ENCODE assay signal across 9 cellular contexts in genomic region chr12:6950401-6950801, GRCh38. TPM values are rescaled to one million over a fixed set of nuclear protein-coding genes. Genes with fewer than 3 reads are reported as not detected.
DNase-seq lines count a peak whose midpoint lies in the region; ATAC-seq and TF ChIP-seq lines count a peak whose summit lies in the region.
"Had no signal": no experiment of that assay in that cellular context is flagged by ENCODE, and none has a peak within 500 bp of the region (broad histone marks: within the 10 kb centered on the region; RNA-seq: fewer than 3 reads in every experiment).

No MANE protein-coding gene starts in this region.

- intact Hi-C loops in Right ventricle myocardium inferior (cut with DNase I): no loop called here
- intact Hi-C loops in right cardiac atrium (cut with DNase I): loop anchor here in 1 of 4 donors (10.0 kb wide), 1 partner anchor 154 kb away; the partner anchor contains the start of gene C1RL

- H3K4me2 ChIP-seq in fibroblast of lung (ENCODE audit: extremely low read depth, insufficient read depth, low read length): no peak overlapping the region

- H3K79me2 ChIP-seq in fibroblast of lung (ENCODE audit: control insufficient read depth, insufficient read depth, low read length): no peaks in the 10 kb centered on the region

- no peaks in the 10 kb centered on the region for H3K4me1 ChIP-seq in right cardiac atrium (ENCODE audit: control insufficient read depth, insufficient read depth, low read length)
- peaks cover 2% of the 10 kb centered on the region for H3K4me1 ChIP-seq in fibroblast of lung (ENCODE audit: control insufficient read depth, extremely low read depth, insufficient read depth, low read length)

- peaks cover 4% of the 10 kb centered on the region for H3K36me3 Mint-ChIP-seq in type B pancreatic cell

- TF ChIP-seq CTCF in VCaP (conservative IDR thresholded peaks at IDR 0.05): peak; percentile 21
- peak; percentile 3 to 18 for TF ChIP-seq CTCF in fibroblast of lung (conservative IDR thresholded peaks at IDR 0.05 in 1 of 2, IDR thresholded peaks at IDR 0.05 in 1 of 2; ENCODE audit: low read depth in 1 of 2, low read length in 2 of 2)
- peak; percentile 61 for TF ChIP-seq CTCF in type B pancreatic cell (conservative IDR thresholded peaks at IDR 0.05)

- H3K4me1 Mint-ChIP-seq in type B pancreatic cell (ENCODE audit: unreplicated experiment): peaks cover 5% of the 10 kb centered on the region

- H3K27ac Mint-ChIP-seq in type B pancreatic cell: peak overlapping the region; percentile 5

- no peak overlapping the region for H3K4me3 Mint-ChIP-seq in type B pancreatic cell

- DNase-seq in Right ventricle myocardium inferior (ENCODE audit: missing footprints): peak; percentile 22
- DNase-seq in right cardiac atrium: no peak
- DNase-seq in fibroblast of lung (ENCODE audit: low read depth in 2 of 2): no peak
- no peak for DNase-seq in type B pancreatic cell (ENCODE audit: extremely low spot score, unreplicated experiment)
- DNase-seq in T1000 (lab: John Stamatoyannopoulos, UW): no peak
- DNase-seq in NOMO-1 treated with DMSO at 0.1 percent for 48 hours (lab: John Stamatoyannopoulos, UW; ENCODE audit: unreplicated experiment): no peak
- DNase-seq: NCI-H1694 treated with DMSO at 0.1 percent for 48 hours had no signal

- H4K20me1 ChIP-seq in fibroblast of lung (ENCODE audit: control insufficient read depth, extremely low read depth, insufficient read depth, low read length): no peaks in the 10 kb centered on the region

- no peak overlapping the region for H2AFZ ChIP-seq in fibroblast of lung (ENCODE audit: low read length)

- peaks cover 4% of the 10 kb centered on the region for H3K36me3 ChIP-seq in fibroblast of lung (ENCODE audit: control insufficient read depth, insufficient read depth, low read length)

- H3K9me3 ChIP-seq in right cardiac atrium (ENCODE audit: control insufficient read depth, low read length): no peaks in the 10 kb centered on the region
- no peaks in the 10 kb centered on the region for H3K9me3 ChIP-seq in fibroblast of lung (ENCODE audit: control insufficient read depth, insufficient read depth, low read depth, low read length)

- WGBS in right cardiac atrium: 79% methylated on average over 1 of the region's 1 CpG

- H3K27me3 ChIP-seq in right cardiac atrium (ENCODE audit: control insufficient read depth, insufficient read depth): no peaks in the 10 kb centered on the region
- no peaks in the 10 kb centered on the region for H3K27me3 ChIP-seq in fibroblast of lung (ENCODE audit: control insufficient read depth, insufficient read depth, low read length)

- no peak overlapping the region for H3K4me3 ChIP-seq in right cardiac atrium (ENCODE audit: low read length)
- no peak overlapping the region for H3K4me3 ChIP-seq in fibroblast of lung (replicated peaks in 1 of 4; ENCODE audit: control extremely low read depth in 1 of 4, insufficient read depth in 1 of 4, low read depth in 3 of 4, low read length in 4 of 4)

- no peak overlapping the region for H3K9ac ChIP-seq in fibroblast of lung (ENCODE audit: insufficient read depth, low read length)

- H3K27ac ChIP-seq in right cardiac atrium (ENCODE audit: low read length) (no peak overlapping the region), VCaP (no peak overlapping the region), fibroblast of lung (ENCODE audit: insufficient read depth, low read length) (no peak overlapping the region)

- ATAC-seq in Right ventricle myocardium inferior (no peak), right cardiac atrium (no peak), GM19455 (IDR thresholded peaks at IDR 0.05; ENCODE audit: unreplicated experiment) (no peak)

- no peaks in the 10 kb centered on the region for H3K27me3 Mint-ChIP-seq in type B pancreatic cell

- no peaks in the 10 kb centered on the region for H3K9me3 Mint-ChIP-seq in type B pancreatic cell

RNA-seq across cellular contexts. Expression of gene PTPN6, which starts 0.8 kb away (rescaled TPM):
- total RNA-seq in Right ventricle myocardium inferior (9.1 TPM), right cardiac atrium (10 to 100 TPM in 2 of 4 donors, 1 to 10 TPM in 2; 7.7 to 12.1 (median 9.3) TPM), fibroblast of lung (0.26 TPM in 1 of 2 replicates, not detected in the other), type B pancreatic cell (ENCODE audit: low replicate concordance) (15.6 and 61.0 TPM in 2 replicates)
- polyA plus RNA-seq in right cardiac atrium (5.9 TPM), fibroblast of lung (0.06 TPM in 1 of 2 replicates, not detected in the other)
- polyA plus RNA-seq in fibroblast of lung (2012): not detected in 2 replicates
- polyA minus RNA-seq in fibroblast of lung (ENCODE audit: low replicate concordance): 0.79 TPM in 1 of 2 replicates, not detected in the other

RNA-seq across cellular contexts. Expression of gene C12orf57, which starts 6.6 kb away (rescaled TPM):
- total RNA-seq in Right ventricle myocardium inferior (250 TPM), right cardiac atrium (100 to 1,000 TPM; 262 to 339 (median 272) TPM), fibroblast of lung (107 and 177 TPM in 2 replicates), type B pancreatic cell (ENCODE audit: low replicate concordance) (220 and 275 TPM in 2 replicates)
- polyA plus RNA-seq in right cardiac atrium (441 TPM), fibroblast of lung (172 and 220 TPM in 2 replicates)
- polyA plus RNA-seq in fibroblast of lung (2012): 181 and 214 TPM in 2 replicates
- polyA minus RNA-seq in fibroblast of lung (ENCODE audit: low replicate concordance): 60.1 and 67.8 TPM in 2 replicates

RNA-seq across cellular contexts. Expression of gene RNU7-1, which starts 6.8 kb away (rescaled TPM):
- total RNA-seq in Right ventricle myocardium inferior (not detected), right cardiac atrium (not detected), fibroblast of lung (not detected in 2 replicates), type B pancreatic cell (ENCODE audit: low replicate concordance) (not detected in 2 replicates)
- polyA plus RNA-seq in right cardiac atrium (not detected), fibroblast of lung (not detected in 2 replicates)
- polyA plus RNA-seq in fibroblast of lung (2012): not detected in 2 replicates
- not detected in 2 replicates for polyA minus RNA-seq in fibroblast of lung (ENCODE audit: low replicate concordance)

RNA-seq across cellular contexts. Expression of gene PHB2, which starts 20.1 kb away (rescaled TPM):
- total RNA-seq in Right ventricle myocardium inferior (149 TPM), right cardiac atrium (100 to 1,000 TPM; 137 to 159 (median 142) TPM), fibroblast of lung (112 and 169 TPM in 2 replicates), type B pancreatic cell (ENCODE audit: low replicate concordance) (252 and 377 TPM in 2 replicates)
- polyA plus RNA-seq in right cardiac atrium (127 TPM), fibroblast of lung (193 and 266 TPM in 2 replicates)
- polyA plus RNA-seq in fibroblast of lung (2012): 142 and 185 TPM in 2 replicates
- 131 and 149 TPM in 2 replicates for polyA minus RNA-seq in fibroblast of lung (ENCODE audit: low replicate concordance)

RNA-seq across cellular contexts. Expression of gene EMG1, which starts 20.3 kb away (rescaled TPM):
- total RNA-seq in Right ventricle myocardium inferior (42.9 TPM), right cardiac atrium (10 to 100 TPM; 33.7 to 40.2 (median 38.1) TPM), fibroblast of lung (27.4 and 31.6 TPM in 2 replicates), type B pancreatic cell (ENCODE audit: low replicate concordance) (46.5 and 108 TPM in 2 replicates)
- polyA plus RNA-seq in right cardiac atrium (26.0 TPM), fibroblast of lung (33.4 and 46.4 TPM in 2 replicates)
- polyA plus RNA-seq in fibroblast of lung (2012): 54.2 and 86.5 TPM in 2 replicates
- 14.1 and 35.4 TPM in 2 replicates for polyA minus RNA-seq in fibroblast of lung (ENCODE audit: low replicate concordance)

Comparison
In these comparisons a context has a peak if more than half of its experiments do, and no peak if none do; other contexts are left out.
1. CTCF ChIP-seq: peak in every context shown above with its lines; median percentile 61 in type B pancreatic cell; 21 in VCaP; 10 in fibroblast of lung.